ENCODE assay signal across 30 cellular contexts in genomic region chr20:48217191-48217590, GRCh38.
"Had no signal": no experiment of that assay in that cellular context is flagged by ENCODE, and none has a peak within 500 bp of the region (broad histone marks: within the 10 kb centered on the region; RNA-seq: fewer than 3 reads in every experiment).

No MANE protein-coding gene starts in this region.

- H3K9me3 Mint-ChIP-seq: activated naive CD4-positive, alpha-beta T cell treated with anti-CD3 and anti-CD28 coated beads, Interleukin-2, amount 50 U/mL, for 72 hours; activated T-cell treated with anti-CD3 and anti-CD28 coated beads, Interleukin-2, amount 50 U/mL, for 72 hours; natural killer cell treated with Interleukin-12 subunit alpha and Interleukin-12 subunit beta and Interleukin-15 and Interleukin-18, amount 100 ng/mL, for 72 hours; stimulated activated naive B cell treated with anti-CD40 and anti-IgM and Interleukin-4, amounts not matched to agents 10 μg/mL and 1 μg/mL and 100 μg/mL, for 72 hours; T-helper 1 cell treated with Interleukin-12 subunit alpha and Interleukin-12 subunit beta and Interleukin-4 antibody, amounts not matched to agents 30 μg/mL and 1 μg/mL, for 36 hours had no signal

- H3K9me3 ChIP-seq: gastrocnemius medialis, left lung, mucosa of descending colon, pancreas, stomach, tibial artery had no signal

- H3K4me1 Mint-ChIP-seq: stimulated activated naive B cell treated with anti-CD40 and anti-IgM and Interleukin-4, amounts not matched to agents 10 μg/mL and 1 μg/mL and 100 μg/mL, for 72 hours had no signal

- DNase-seq: activated CD4-positive, alpha-beta T cell treated with anti-CD3 and anti-CD28 coated beads for 4 hours; activated CD4-positive, alpha-beta T cell treated with anti-CD3 and anti-CD28 coated beads, Interleukin-2, amount 50 U/mL, for 4 hours; activated naive CD4-positive, alpha-beta T cell; activated T-cell treated with anti-CD3 and anti-CD28 coated beads for 4 hours; activated T-cell treated with anti-CD3 and anti-CD28 coated beads, Interleukin-2, amount 50 U/mL, for 72 hours; dermis blood vessel endothelial cell; effector CD4-positive, alpha-beta T cell; gastrocnemius medialis; hippocampal formation; left lung; mesendoderm; mucosa of descending colon; pancreas; right cardiac atrium; stimulated activated CD4-positive, alpha-beta T cell treated with anti-CD3 and anti-CD28 coated beads, Interleukin-15, amount 100 ng/mL, for 24 hours; stimulated activated CD4-positive, alpha-beta T cell treated with anti-CD3 and anti-CD28 coated beads, Interleukin-2, amount 100 ng/mL, for 24 hours; stimulated activated naive B cell treated with anti-CD40 and anti-IgM and Interleukin-4, amounts not matched to agents 10 μg/mL and 1 μg/mL and 100 μg/mL, for 72 hours; stomach; T-helper 9 cell; tibial artery had no signal

- FAIRE-seq: colon, endometrium, keratinocyte, pancreas, TTC549 had no signal

- H3K36me3 ChIP-seq: gastrocnemius medialis, left lung, pancreas, stomach, tibial artery had no signal

- H3K4me3 ChIP-seq: gastrocnemius medialis, left lung, lung, mucosa of descending colon, pancreas, stomach, tibial artery had no signal

- H3K27ac Mint-ChIP-seq: activated naive CD4-positive, alpha-beta T cell treated with anti-CD3 and anti-CD28 coated beads, Interleukin-2, amount 50 U/mL, for 72 hours; activated T-cell treated with anti-CD3 and anti-CD28 coated beads, Interleukin-2, amount 50 U/mL, for 72 hours; natural killer cell treated with Interleukin-12 subunit alpha and Interleukin-12 subunit beta and Interleukin-15 and Interleukin-18, amount 100 ng/mL, for 72 hours; stimulated activated naive B cell treated with anti-CD40 and anti-IgM and Interleukin-4, amounts not matched to agents 10 μg/mL and 1 μg/mL and 100 μg/mL, for 72 hours; T-helper 1 cell treated with Interleukin-12 subunit alpha and Interleukin-12 subunit beta and Interleukin-4 antibody, amounts not matched to agents 30 μg/mL and 1 μg/mL, for 36 hours had no signal

- H3K36me3 Mint-ChIP-seq: activated naive CD4-positive, alpha-beta T cell treated with anti-CD3 and anti-CD28 coated beads, Interleukin-2, amount 50 U/mL, for 72 hours; natural killer cell treated with Interleukin-12 subunit alpha and Interleukin-12 subunit beta and Interleukin-15 and Interleukin-18, amount 100 ng/mL, for 72 hours; stimulated activated naive B cell treated with anti-CD40 and anti-IgM and Interleukin-4, amounts not matched to agents 10 μg/mL and 1 μg/mL and 100 μg/mL, for 72 hours had no signal

- H3K27ac ChIP-seq: epithelial cell of prostate, gastrocnemius medialis, left lung, pancreas, stomach, tibial artery, VCaP had no signal

- H3K4me3 Mint-ChIP-seq: activated T-cell treated with anti-CD3 and anti-CD28 coated beads, Interleukin-2, amount 50 U/mL, for 72 hours; natural killer cell treated with Interleukin-12 subunit alpha and Interleukin-12 subunit beta and Interleukin-15 and Interleukin-18, amount 100 ng/mL, for 72 hours; stimulated activated naive B cell treated with anti-CD40 and anti-IgM and Interleukin-4, amounts not matched to agents 10 μg/mL and 1 μg/mL and 100 μg/mL, for 72 hours; T-helper 1 cell treated with Interleukin-12 subunit alpha and Interleukin-12 subunit beta and Interleukin-4 antibody, amounts not matched to agents 30 μg/mL and 1 μg/mL, for 36 hours had no signal

- H3K4me1 ChIP-seq: gastrocnemius medialis, left lung, pancreas, stomach, tibial artery had no signal

- H3K27me3 ChIP-seq: gastrocnemius medialis, pancreas had no signal
